16 cellular contexts compared by ENCODE assay signal in genomic region chr20:13701486-13701885, GRCh38.
DNase-seq lines count a peak whose midpoint lies in the region; ATAC-seq and TF ChIP-seq lines count a peak whose summit lies in the region.
"Had no signal": no experiment of that assay in that cellular context is flagged by ENCODE, and none has a peak within 500 bp of the region (broad histone marks: within the 10 kb centered on the region; RNA-seq: fewer than 3 reads in every experiment).

No MANE protein-coding gene starts in this region.

- H3K9me3 ChIP-seq in PC-3 (ENCODE audit: low read length) (no peaks in the 10 kb centered on the region), thoracic aorta (no peaks in the 10 kb centered on the region), GM23248 (ENCODE audit: low read depth) (no peaks in the 10 kb centered on the region)
- H3K9me3 ChIP-seq: BLaER1 had no signal

- DNase-seq in DMS53 (lab: John Stamatoyannopoulos, UW): peak; percentile 30
- no peak for DNase-seq in DMS53 treated with DMSO at 0.1 percent for 48 hours (lab: John Stamatoyannopoulos, UW; ENCODE audit: unreplicated experiment)
- peak; percentile 10 for DNase-seq in PC-3
- DNase-seq in thoracic aorta (ENCODE audit: low spot score): no peak
- DNase-seq in GM23248: no peak
- no peak for DNase-seq in G401 (ENCODE audit: low spot score)
- no peak for DNase-seq in DMS153 treated with DMSO at 0.1 percent for 48 hours (lab: John Stamatoyannopoulos, UW; ENCODE audit: unreplicated experiment)
- DNase-seq: CD4-positive, alpha-beta T cell; CD8-positive, alpha-beta memory T cell; DMS 273 treated with DMSO at 0.1 percent for 48 hours; DMS79; H7; HCEC 1CT had no signal

- in situ Hi-C loops in GM23248 (cut with MboI) (no loop called here), G401 (cut with HindIII; ENCODE audit: low sequenced_read_pairs) (no loop called here)

- intact Hi-C loops in PC-3 (cut with micrococcal nuclease): no loop called here

- H3K27me3 ChIP-seq in PC-3 (ENCODE audit: low read length) (no peaks in the 10 kb centered on the region; the same call in 1 of the 2 replicates), thoracic aorta (replicated peaks; ENCODE audit: insufficient read depth) (no peaks in the 10 kb centered on the region), GM23248 (replicated peaks; ENCODE audit: insufficient read depth) (no peaks in the 10 kb centered on the region)
- H3K27me3 ChIP-seq: BLaER1 had no signal

- H3K9me2 ChIP-seq in PC-3 (replicated peaks; ENCODE audit: low read length) (no peaks in the 10 kb centered on the region), GM23248 (ENCODE audit: insufficient read depth) (no peaks in the 10 kb centered on the region)

- H3K9ac ChIP-seq in PC-3 (ENCODE audit: low read length) (no peak overlapping the region), GM23248 (no peak overlapping the region)
- H3K9ac ChIP-seq: BLaER1 had no signal

- H3K4me3 ChIP-seq in PC-3 (ENCODE audit: low read length) (no peak overlapping the region), thoracic aorta (no peak overlapping the region), GM23248 (no peak overlapping the region)
- H3K4me3 ChIP-seq: BLaER1 had no signal

- H3K36me3 ChIP-seq in PC-3 (ENCODE audit: low read depth, low read length): no peaks in the 10 kb centered on the region
- H3K36me3 ChIP-seq in thoracic aorta: no peaks in the 10 kb centered on the region
- no peaks in the 10 kb centered on the region for H3K36me3 ChIP-seq in GM23248 (ENCODE audit: low read depth)
- H3K36me3 ChIP-seq: BLaER1 had no signal

- H3K79me2 ChIP-seq in PC-3 (ENCODE audit: low read length): no peaks in the 10 kb centered on the region
- no peaks in the 10 kb centered on the region for H3K79me2 ChIP-seq in GM23248 (ENCODE audit: insufficient read depth)

- POLR2A ChIA-PET in PC-3 (lab: Charles Lee; ENCODE audit: unreplicated experiment): no interaction called here

- no peak for TF ChIP-seq CTCF in C4-2B (conservative IDR thresholded peaks at IDR 0.05)
- TF ChIP-seq CTCF in PC-3 (conservative IDR thresholded peaks at IDR 0.05; ENCODE audit: low read depth, low read length): no peak
- TF ChIP-seq CTCF in thoracic aorta (IDR thresholded peaks at IDR 0.05): no peak

- H3K4me2 ChIP-seq in PC-3 (ENCODE audit: low read length) (no peak overlapping the region), GM23248 (ENCODE audit: unreplicated experiment) (no peak overlapping the region)
- H3K4me2 ChIP-seq: BLaER1 had no signal

- H3F3A ChIP-seq in PC-3 (ENCODE audit: low read length, unreplicated experiment) (no peaks in the 10 kb centered on the region), GM23248 (ENCODE audit: insufficient read depth) (no peaks in the 10 kb centered on the region)

- ATAC-seq in PC-3: no peak
- ATAC-seq in thoracic aorta (ENCODE audit: insufficient number of reproducible peaks, low FRiP score, low read depth): no peak

- H3K4me1 ChIP-seq in PC-3 (ENCODE audit: insufficient read depth, low read length): no peaks in the 10 kb centered on the region
- H3K4me1 ChIP-seq in thoracic aorta (ENCODE audit: control insufficient read depth in 1 of 2, low read depth in 2 of 2): peaks cover 0 to 25% of the 10 kb centered on the region in 2 donors
- no peaks in the 10 kb centered on the region for H3K4me1 ChIP-seq in GM23248 (ENCODE audit: insufficient read depth)
- H3K4me1 ChIP-seq: BLaER1 had no signal

- CTCF ChIA-PET in PC-3 (lab: Charles Lee): no interaction called here

- H4K20me1 ChIP-seq in PC-3 (ENCODE audit: low read length) (no peaks in the 10 kb centered on the region), GM23248 (ENCODE audit: insufficient read depth) (no peaks in the 10 kb centered on the region)
- H4K20me1 ChIP-seq: BLaER1 had no signal

- no TSS peak for BruUV-seq in PC-3 (replicated peaks; lab: Mats Ljungman, UMichigan)

- H3K27ac ChIP-seq in C4-2B (peak overlapping the region; percentile 83), PC-3 (ENCODE audit: low read length) (no peak overlapping the region), thoracic aorta (peak overlapping the region; percentile 66 to 73), GM23248 (no peak overlapping the region)
- H3K27ac ChIP-seq: 22Rv1, BLaER1 had no signal

- no peak overlapping the region for H2AFZ ChIP-seq in PC-3 (ENCODE audit: low read length)
- no peak overlapping the region for H2AFZ ChIP-seq in GM23248

Comparison
In these comparisons a context has a peak if more than half of its experiments do, and no peak if none do; other contexts are left out.
1. DNase-seq: peak in DMS53 (single experiment) and PC-3 (single experiment); none in DMS53 treated with DMSO at 0.1 percent for 48 hours (single experiment), thoracic aorta (single experiment), GM23248 (single experiment), G401 (single experiment) and DMS153 treated with DMSO at 0.1 percent for 48 hours (single experiment).
2. H3K27ac ChIP-seq: peak in C4-2B (single experiment) and thoracic aorta (2 of 2); none in PC-3 (single experiment) and GM23248 (single experiment).